Comparison of ENCODE assay signal across 8 cellular contexts in the genomic region with DNA sequence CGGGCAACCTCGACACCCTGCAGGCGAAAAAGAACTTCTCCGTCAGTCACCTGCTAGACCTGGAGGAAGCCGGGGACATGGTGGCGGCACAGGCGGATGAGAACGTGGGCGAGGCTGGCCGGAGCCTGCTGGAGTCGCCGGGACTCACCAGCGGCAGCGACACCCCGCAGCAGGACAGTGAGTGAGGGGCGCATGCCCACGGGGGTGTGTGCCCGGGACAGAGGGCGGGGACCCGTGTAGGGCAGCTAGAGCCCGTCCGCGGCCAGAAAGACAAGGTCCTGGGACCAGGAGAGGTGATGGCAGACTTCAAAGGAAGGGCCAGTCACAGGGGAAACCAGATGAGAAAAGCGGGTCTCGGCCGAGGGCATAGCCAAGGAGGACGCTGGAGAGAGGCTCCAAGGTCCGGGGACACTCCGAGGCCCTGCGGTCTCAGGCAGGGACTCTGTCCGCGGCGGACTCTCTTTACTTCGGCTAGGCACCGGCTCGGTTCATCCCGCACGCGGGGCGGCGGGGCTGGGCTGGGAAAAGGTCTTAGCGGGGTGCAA. TPM values are rescaled to one million over a fixed set of nuclear protein-coding genes. Genes with fewer than 3 reads are reported as not detected.
DNase-seq lines count a peak whose midpoint lies in the region; ATAC-seq and TF ChIP-seq lines count a peak whose summit lies in the region.

No MANE protein-coding gene starts in this region.

- H3K9ac ChIP-seq in duodenal mucosa (ENCODE audit: low read depth in 1 of 2, low read length in 2 of 2) = no peak overlapping the region

- H3K9me3 Mint-ChIP-seq in mesothelial cell of epicardium = no peaks in the 10 kb centered on the region

- peaks cover 65 to 93% of the 10 kb centered on the region in 2 donors for H3K27me3 ChIP-seq in duodenal mucosa (ENCODE audit: control insufficient read depth in 1 of 2, insufficient read depth in 2 of 2, low read length in 2 of 2)

- H3K36me3 Mint-ChIP-seq in mesothelial cell of epicardium = peaks cover 4% of the 10 kb centered on the region

- no peaks in the 10 kb centered on the region for H3K9me3 ChIP-seq in duodenal mucosa (ENCODE audit: control insufficient read depth in 1 of 2, low read length in 2 of 2)

- DNase-seq in HK-2 (ENCODE audit: unreplicated experiment) = peak; percentile 21
- DNase-seq in mesothelial cell of epicardium (ENCODE audit: low spot score in 2 of 2, unreplicated experiment in 2 of 2) = peak in 1 of 2 experiments; percentile 55
- DNase-seq in Ammon's horn (ENCODE audit: low spot score) = no peak
- DNase-seq in NCI-H2029 (lab: John Stamatoyannopoulos, UW) = no peak
- no peak for DNase-seq in NCI-H774 (lab: John Stamatoyannopoulos, UW)

- peaks cover 49% of the 10 kb centered on the region for H3K4me1 Mint-ChIP-seq in mesothelial cell of epicardium

- no peaks in the 10 kb centered on the region for H3K36me3 ChIP-seq in duodenal mucosa (ENCODE audit: control insufficient read depth in 1 of 2, insufficient read depth in 2 of 2, low read length in 2 of 2)

- H3K4me3 ChIP-seq in duodenal mucosa (ENCODE audit: low read depth in 1 of 2, low read length in 2 of 2) = peak overlapping the region; percentile 34 to 50

- no peak for ATAC-seq in HG03135 (IDR thresholded peaks at IDR 0.05; ENCODE audit: unreplicated experiment)

- no peak for TF ChIP-seq CTCF in 22Rv1 (IDR thresholded peaks at IDR 0.05)
- no peak for TF ChIP-seq CTCF in mesothelial cell of epicardium (IDR thresholded peaks at IDR 0.05; ENCODE audit: unreplicated experiment)

- H3K27ac ChIP-seq in 22Rv1 (0 out of 2 replicates have a peak overlapping the region, but pooled peaks have one; percentile 13), duodenal mucosa (ENCODE audit: low read depth, low read length) (no peak overlapping the region)

- no peak overlapping the region for H3K27ac Mint-ChIP-seq in mesothelial cell of epicardium

- H3K27me3 Mint-ChIP-seq in mesothelial cell of epicardium (ENCODE audit: low read depth) = peaks cover 99% of the 10 kb centered on the region

- H3K4me3 Mint-ChIP-seq in mesothelial cell of epicardium = peak overlapping the region; percentile 74

- peaks cover 0 to 7% of the 10 kb centered on the region in 2 donors for H3K4me1 ChIP-seq in duodenal mucosa (ENCODE audit: control insufficient read depth in 1 of 2, insufficient read depth in 2 of 2, low read length in 2 of 2)

RNA-seq across cellular contexts. Expression of a gene that starts 0.4 kb away (rescaled TPM):
- 8.0 to 9.7 TPM (median 8.9 TPM) in 3 replicates for total RNA-seq in mesothelial cell of epicardium
